Comparison of ENCODE assay signal across 7 cellular contexts in genomic region chr7:143882020-143882610, GRCh38. TPM values are rescaled to one million over a fixed set of nuclear protein-coding genes. Genes with fewer than 3 reads are reported as not detected.
DNase-seq lines count a peak whose midpoint lies in the region; ATAC-seq and TF ChIP-seq lines count a peak whose summit lies in the region.

No MANE protein-coding gene starts in this region.

- H3K27ac ChIP-seq in HUES48 (ENCODE audit: low read depth, low read length) (peak overlapping the region; percentile 68), right cardiac atrium (ENCODE audit: low read length) (peak overlapping the region; percentile 81), parathyroid adenoma (peak overlapping the region; percentile 43)

- peak overlapping the region; percentile 49; the same call in 1 of the 2 replicates for H3K9ac ChIP-seq in HUES48 (ENCODE audit: low read depth, low read length)
- H3K9ac ChIP-seq in parathyroid adenoma: no peak overlapping the region

- 2% methylated on average over 23 of the region's 23 CpGs for WGBS in right cardiac atrium

- intact Hi-C loops in right cardiac atrium (cut with DNase I): no loop called here

- H3K27me3 ChIP-seq in HUES48 (ENCODE audit: control insufficient read depth, insufficient read depth, low read length) (peaks cover 4% of the 10 kb centered on the region; the same call in 1 of the 2 replicates), right cardiac atrium (ENCODE audit: control insufficient read depth, insufficient read depth) (no peaks in the 10 kb centered on the region), parathyroid adenoma (ENCODE audit: control insufficient read depth, insufficient read depth, low read length) (no peaks in the 10 kb centered on the region)

- DNase-seq in amygdala (lab: John Stamatoyannopoulos, UW) (peak in 53 of 56 donors; percentile 20 to 88 (median 70)), right cardiac atrium (peak; percentile 81 to 88 (median 87)), Kasumi-1 (lab: John Stamatoyannopoulos, UW) (no peak), SW 1271 (lab: John Stamatoyannopoulos, UW) (no peak)
- DNase-seq in activated CD4-positive, alpha-beta T cell treated with anti-CD3 and anti-CD28 coated beads for 48 hours: no peak

- ATAC-seq in right cardiac atrium: peak; percentile 85 to 87

- H3K4me1 ChIP-seq in HUES48 (ENCODE audit: control insufficient read depth, insufficient read depth, low read length): peaks cover 24% of the 10 kb centered on the region
- H3K4me1 ChIP-seq in right cardiac atrium (ENCODE audit: control insufficient read depth, insufficient read depth, low read length): peaks cover 3% of the 10 kb centered on the region
- peaks cover 6% of the 10 kb centered on the region for H3K4me1 ChIP-seq in parathyroid adenoma

- peak overlapping the region; percentile 82 for H2AFZ ChIP-seq in parathyroid adenoma

- peak overlapping the region; percentile 74 for H3K4me3 ChIP-seq in HUES48 (ENCODE audit: low read depth, low read length)
- peak overlapping the region; percentile 76 for H3K4me3 ChIP-seq in right cardiac atrium (ENCODE audit: low read length)
- H3K4me3 ChIP-seq in parathyroid adenoma (ENCODE audit: low read depth, low read length): no peak overlapping the region

- no peak for TF ChIP-seq CTCF in parathyroid adenoma (IDR thresholded peaks at IDR 0.05)

- H3K79me2 ChIP-seq in parathyroid adenoma: peaks cover 21% of the 10 kb centered on the region

- H3K4me2 ChIP-seq in parathyroid adenoma (ENCODE audit: low read length): peak overlapping the region; percentile 9

- H3K9me3 ChIP-seq in HUES48 (ENCODE audit: control insufficient read depth, insufficient read depth, low read length) (no peaks in the 10 kb centered on the region), right cardiac atrium (ENCODE audit: control insufficient read depth, low read length) (no peaks in the 10 kb centered on the region), parathyroid adenoma (ENCODE audit: control insufficient read depth, low read length) (no peaks in the 10 kb centered on the region)

- H3K36me3 ChIP-seq in HUES48 (ENCODE audit: control insufficient read depth, insufficient read depth, low read length) (no peaks in the 10 kb centered on the region), parathyroid adenoma (ENCODE audit: control insufficient read depth, insufficient read depth, low read length) (no peaks in the 10 kb centered on the region)

RNA-seq across cellular contexts. Expression of gene TCAF1, which starts 19.9 kb away (rescaled TPM):
- 10 to 100 TPM; 22.1 to 33.7 (median 25.2) TPM for total RNA-seq in right cardiac atrium
- 12.7 TPM for polyA plus RNA-seq in right cardiac atrium

RNA-seq across cellular contexts. Expression of gene OR2F2, which starts 52.9 kb away (rescaled TPM):
- total RNA-seq in right cardiac atrium: not detected
- polyA plus RNA-seq in right cardiac atrium: not detected

Comparison
In these comparisons a context has a peak if more than half of its experiments do, and no peak if none do; other contexts are left out.
1. DNase-seq: peak in amygdala (53 of 56) and right cardiac atrium (3 of 3); none in Kasumi-1 (0 of 2), SW 1271 (0 of 2) and activated CD4-positive, alpha-beta T cell treated with anti-CD3 and anti-CD28 coated beads for 48 hours (single experiment).
2. Peak in every context shown above with its lines, with median percentiles within 50 percentile points of each other: H3K27ac ChIP-seq.